9 cellular contexts compared by ENCODE assay signal in genomic region chr1:9438431-9439073, GRCh38.
DNase-seq lines count a peak whose midpoint lies in the region; ATAC-seq and TF ChIP-seq lines count a peak whose summit lies in the region.
"Had no signal": no experiment of that assay in that cellular context is flagged by ENCODE, and none has a peak within 500 bp of the region (broad histone marks: within the 10 kb centered on the region; RNA-seq: fewer than 3 reads in every experiment).

No MANE protein-coding gene starts in this region.

- in situ Hi-C loops in KBM-7 (cut with MboI; ENCODE audit: low pct_unique_long_range_greater_than_20kb, low sequenced_read_pairs) = no loop called here

- peak; percentile 63 for DNase-seq in KBM-7
- peak; percentile 91 for DNase-seq in MCF 10A (ENCODE audit: unreplicated experiment)
- peak; percentile 86 for DNase-seq in left lobe of liver (ENCODE audit: low spot score)
- DNase-seq in thyroid gland = peak; percentile 30
- no peak for DNase-seq in COR-L47 (lab: John Stamatoyannopoulos, UW)
- DNase-seq in neural progenitor cell (ENCODE audit: low spot score) = no peak
- DNase-seq: activated B cell treated with CpG ODN at 0.5 μM for 24 hours had no signal

- H3K27me3 Mint-ChIP-seq in MCF 10A (ENCODE audit: insufficient read depth, unreplicated experiment) = no peaks in the 10 kb centered on the region
- no peaks in the 10 kb centered on the region for H3K27me3 Mint-ChIP-seq in neural progenitor cell (ENCODE audit: insufficient read depth, low read depth)
- H3K27me3 Mint-ChIP-seq: activated B cell treated with CpG ODN at 0.5 μM for 24 hours had no signal

- intact Hi-C loops in MCF 10A (cut with micrococcal nuclease) (no loop called here), thyroid gland (cut with DNase I) (no loop called here)

- WGBS in thyroid gland, 2 donors = 60 to 71% methylated on average over 12 of the region's 12 CpGs

- no peak overlapping the region for H3K9ac ChIP-seq in neural progenitor cell

- H3F3A ChIP-seq in neural progenitor cell (ENCODE audit: low read depth) = no peaks in the 10 kb centered on the region

- H3K79me2 ChIP-seq in neural progenitor cell (ENCODE audit: low read depth) = no peaks in the 10 kb centered on the region

- H3K4me3 ChIP-seq in thyroid gland (replicated peaks in 1 of 3) = no peak overlapping the region
- no peak overlapping the region for H3K4me3 ChIP-seq in neural progenitor cell

- no peak for TF ChIP-seq POLR2A in thyroid gland (IDR thresholded peaks at IDR 0.05)

- POLR2A ChIA-PET in MCF 10A (lab: Yijun Ruan, JAX) = interaction anchor here (0.8 to 14.7 kb wide), 11 partner anchors 9 to 497 kb away, joined by 3 to 196 read pairs (median 5); no protein-coding TSS in a partner anchor

- H3K4me3 Mint-ChIP-seq in MCF 10A (ENCODE audit: unreplicated experiment) = peak overlapping the region; percentile 55
- H3K4me3 Mint-ChIP-seq in neural progenitor cell = no peak overlapping the region
- H3K4me3 Mint-ChIP-seq: activated B cell treated with CpG ODN at 0.5 μM for 24 hours had no signal

- H3K9me3 Mint-ChIP-seq in MCF 10A (ENCODE audit: unreplicated experiment) (no peaks in the 10 kb centered on the region), neural progenitor cell (no peaks in the 10 kb centered on the region)
- H3K9me3 Mint-ChIP-seq: activated B cell treated with CpG ODN at 0.5 μM for 24 hours had no signal

- H3K27ac ChIP-seq in thyroid gland = peak overlapping the region in 2 of 3 donors; percentile 45 to 57
- H3K27ac ChIP-seq in neural progenitor cell = no peak overlapping the region

- H4K20me1 ChIP-seq in neural progenitor cell (ENCODE audit: low read depth) = no peaks in the 10 kb centered on the region

- H3K4me1 Mint-ChIP-seq in MCF 10A (ENCODE audit: insufficient read depth, unreplicated experiment) (peaks cover 30% of the 10 kb centered on the region), neural progenitor cell (peaks cover 23% of the 10 kb centered on the region)
- H3K4me1 Mint-ChIP-seq: activated B cell treated with CpG ODN at 0.5 μM for 24 hours had no signal

- ATAC-seq in left lobe of liver = peak; percentile 45
- no peak for ATAC-seq in GM19324 (IDR thresholded peaks at IDR 0.05; ENCODE audit: low FRiP score, unreplicated experiment)
- no peak for ATAC-seq in GM21390 (IDR thresholded peaks at IDR 0.05; ENCODE audit: unreplicated experiment)

- BruUV-seq in MCF 10A (replicated peaks; lab: Mats Ljungman, UMichigan) = no TSS peak

- H3K27me3 ChIP-seq in thyroid gland (no peaks in the 10 kb centered on the region), neural progenitor cell (no peaks in the 10 kb centered on the region)

- CTCF ChIA-PET in MCF 10A (lab: Yijun Ruan, JAX) = interaction anchor here (0.5 to 3.3 kb wide), 6 partner anchors 11 to 903 kb away, joined by 3 to 11 read pairs (median 4); no protein-coding TSS in a partner anchor

- H3K27ac Mint-ChIP-seq in MCF 10A (ENCODE audit: low read depth, unreplicated experiment) (peak overlapping the region; percentile 94), neural progenitor cell (no peak overlapping the region)
- H3K27ac Mint-ChIP-seq: activated B cell treated with CpG ODN at 0.5 μM for 24 hours had no signal

- peaks cover 25 to 60% of the 10 kb centered on the region in 2 donors for H3K4me1 ChIP-seq in thyroid gland
- H3K4me1 ChIP-seq in neural progenitor cell = peaks cover 5% of the 10 kb centered on the region

- TF ChIP-seq CTCF in MCF 10A (IDR thresholded peaks at IDR 0.05; ENCODE audit: unreplicated experiment) = no peak
- no peak for TF ChIP-seq CTCF in thyroid gland (IDR thresholded peaks at IDR 0.05)
- no peak for TF ChIP-seq CTCF in neural progenitor cell (IDR thresholded peaks at IDR 0.05)

- H3K9me3 ChIP-seq in thyroid gland (no peaks in the 10 kb centered on the region), neural progenitor cell (ENCODE audit: low read depth) (no peaks in the 10 kb centered on the region)

- H3K36me3 Mint-ChIP-seq in MCF 10A (ENCODE audit: insufficient read depth, unreplicated experiment) (no peaks in the 10 kb centered on the region), neural progenitor cell (no peaks in the 10 kb centered on the region)

- no peak overlapping the region for H3K4me2 ChIP-seq in neural progenitor cell

- H2AFZ ChIP-seq in neural progenitor cell (replicated peaks) = no peak overlapping the region

- H3K36me3 ChIP-seq in thyroid gland = no peaks in the 10 kb centered on the region
- no peaks in the 10 kb centered on the region for H3K36me3 ChIP-seq in neural progenitor cell

Comparison
In these comparisons a context has a peak if more than half of its experiments do, and no peak if none do; other contexts are left out.
1. DNase-seq: peak in KBM-7 (single experiment), MCF 10A (single experiment), left lobe of liver (single experiment) and thyroid gland (2 of 2); none in COR-L47 (single experiment) and neural progenitor cell (single experiment).